Comparison of ENCODE assay signal across 1 cellular context in genomic region chr10:63605568-63605967, GRCh38.
TF ChIP-seq lines count a peak whose summit lies in the region.

No MANE protein-coding gene starts in this region.

TF ChIP-seq in H1, 55 proteins besides CTCF, POLR2A, EP300 and RAD21 (continued from another document):
- TF ChIP-seq ATF2 (IDR thresholded peaks at IDR 0.05; ENCODE audit: low read length) (no peak), MAX (IDR thresholded peaks at IDR 0.05) (0 out of 2 replicates have a peak, but pooled peaks have one; percentile 18)
TF ChIP-seq in H1: peak in this region for 1.
